Comparison of ENCODE assay signal across 14 cellular contexts in the genomic region with DNA sequence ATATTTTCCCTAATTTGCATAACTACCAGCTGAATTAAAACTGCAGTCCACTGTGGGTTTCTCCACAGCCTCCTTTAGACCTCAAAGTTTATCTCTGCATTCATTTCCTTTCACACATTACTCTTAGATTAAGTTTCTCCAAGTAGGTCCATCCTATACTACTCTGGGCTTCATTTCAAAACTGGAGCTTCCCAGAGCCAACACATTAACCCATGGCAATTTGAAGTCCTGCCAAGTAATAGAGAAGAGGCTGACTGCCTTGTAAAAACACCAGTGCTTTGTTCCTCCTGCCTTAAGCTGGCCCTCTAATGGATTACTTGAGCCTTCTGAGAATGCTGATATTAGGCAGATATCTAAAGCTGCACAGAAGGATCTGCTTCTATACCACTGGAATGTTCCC.
"Had no signal": no experiment of that assay in that cellular context is flagged by ENCODE, and none has a peak within 500 bp of the region (broad histone marks: within the 10 kb centered on the region; RNA-seq: fewer than 3 reads in every experiment).

No MANE protein-coding gene starts in this region.

- ATAC-seq: esophagus mucosa; gastrocnemius medialis; heart right ventricle; psoas muscle; sciatic nerve; stimulated activated naive CD8-positive, alpha-beta T cell treated with anti-CD3 and anti-CD28 coated beads, Interleukin-15, amount 100 ng/mL, for 72 hours had no signal

- H3K4me3 ChIP-seq: gastrocnemius medialis, heart right ventricle, lung, psoas muscle, spleen had no signal

- DNase-seq: activated CD4-positive, CD25-positive, alpha-beta regulatory T cell treated with anti-CD3 and anti-CD28 coated beads, Interleukin-2, amount 50 U/mL, for 72 hours; activated naive CD4-positive, alpha-beta T cell; activated naive CD8-positive, alpha-beta T cell treated with anti-CD3 and anti-CD28 coated beads, Interleukin-2, amount 10 ng/mL, durations not matched to agents 7 days and 5 days; anterior cingulate cortex; gastrocnemius medialis; heart right ventricle; psoas muscle; spleen; stimulated activated naive CD8-positive, alpha-beta T cell treated with anti-CD3 and anti-CD28 coated beads, Interleukin-15, amount 100 ng/mL, for 72 hours; T-helper 1 cell; T1000 had no signal
